ENCODE assay signal across 8 cellular contexts in genomic region chr1:16905856-16906702, GRCh38. TPM values are rescaled to one million over a fixed set of nuclear protein-coding genes. Genes with fewer than 3 reads are reported as not detected.
A peak's percentile ranks its signal among the peaks of the same experiment; 100 is the strongest.
DNase-seq lines count a peak whose midpoint lies in the region; ATAC-seq, FAIRE-seq and TF ChIP-seq lines count a peak whose summit lies in the region.

No MANE protein-coding gene starts in this region.

- H3K27ac ChIP-seq in SJSA1 (0 out of 2 replicates have a peak overlapping the region, but pooled peaks have one; percentile 40), keratinocyte (ENCODE audit: control insufficient read depth, insufficient read depth, low read length) (peak overlapping the region; percentile 100), testis (peak overlapping the region; percentile 85 to 99)

- H3K9me1 ChIP-seq in keratinocyte (ENCODE audit: control insufficient read depth, extremely low read depth, insufficient read depth, low read length): no peaks in the 10 kb centered on the region

- H3K4me2 ChIP-seq in keratinocyte (ENCODE audit: control insufficient read depth, extremely low read depth, insufficient read depth, low read depth, low read length): no peak overlapping the region

- 68 to 74% methylated on average over 11 of the region's 11 CpGs for WGBS in testis, 2 donors

- H3K4me1 ChIP-seq in SJSA1 (replicated peaks) (peaks cover 23% of the 10 kb centered on the region), keratinocyte (ENCODE audit: control insufficient read depth, extremely low read depth, insufficient read depth, low read length) (peaks cover 28% of the 10 kb centered on the region), testis (peaks cover 7% of the 10 kb centered on the region)

- H3K9me3 ChIP-seq in SJSA1 (replicated peaks) (no peaks in the 10 kb centered on the region), keratinocyte (ENCODE audit: control insufficient read depth, low read depth, low read length) (no peaks in the 10 kb centered on the region), testis (no peaks in the 10 kb centered on the region)

- H3K9ac ChIP-seq in keratinocyte (ENCODE audit: control insufficient read depth, extremely low read depth, insufficient read depth, low read length): no peak overlapping the region

- ATAC-seq in HG03520 (IDR thresholded peaks at IDR 0.05; ENCODE audit: unreplicated experiment): no peak

- no peaks in the 10 kb centered on the region for H3K27me3 ChIP-seq in SJSA1 (replicated peaks)
- H3K27me3 ChIP-seq in keratinocyte (ENCODE audit: control insufficient read depth, extremely low read depth, insufficient read depth, low read length): no peaks in the 10 kb centered on the region
- H3K27me3 ChIP-seq in testis: no peaks in the 10 kb centered on the region

- FAIRE-seq in keratinocyte (lab: Jason Lieb, UNC): no peak

- no peaks in the 10 kb centered on the region for H4K20me1 ChIP-seq in keratinocyte (ENCODE audit: control insufficient read depth, extremely low read depth, insufficient read depth, low read length)

- no peak overlapping the region for H3K4me3 ChIP-seq in SJSA1
- H3K4me3 ChIP-seq in keratinocyte (ENCODE audit: control insufficient read depth in 2 of 3, extremely low read depth in 1 of 3, insufficient read depth in 2 of 3, low read depth in 1 of 3, low read length in 3 of 3): no peak overlapping the region
- no peak overlapping the region for H3K4me3 ChIP-seq in testis

- no peak for TF ChIP-seq CTCF in keratinocyte (optimal IDR thresholded peaks at IDR 0.05 in 1 of 3, IDR thresholded peaks at IDR 0.05 in 1 of 3, conservative IDR thresholded peaks at IDR 0.05 in 1 of 3; ENCODE audit: extremely low read depth in 1 of 3, insufficient read depth in 2 of 3, low read length in 3 of 3)
- TF ChIP-seq CTCF in testis (IDR thresholded peaks at IDR 0.05): no peak

- H3K36me3 ChIP-seq in SJSA1: no peaks in the 10 kb centered on the region
- H3K36me3 ChIP-seq in keratinocyte (ENCODE audit: control insufficient read depth in 2 of 2, extremely low read depth in 1 of 2, insufficient read depth in 2 of 2, low read length in 2 of 2): no peaks in the 10 kb centered on the region
- H3K36me3 ChIP-seq in testis (ENCODE audit: low read depth, missing control alignments): no peaks in the 10 kb centered on the region

- no peak overlapping the region for H2AFZ ChIP-seq in keratinocyte (ENCODE audit: control insufficient read depth, low read length)

- dilution Hi-C loops in keratinocyte (cut with MboI; ENCODE audit: extremely low pct_ligation_motif_present, low sequenced_read_pairs): no loop called here

- no peaks in the 10 kb centered on the region for H3K79me2 ChIP-seq in keratinocyte (ENCODE audit: control insufficient read depth, insufficient read depth, low read length)

- TF ChIP-seq POLR2A in testis (IDR thresholded peaks at IDR 0.05): no peak

- intact Hi-C loops in testis (cut with DNase I; ENCODE audit: low total_unique reads): no loop called here

- peak; percentile 37 to 48 for DNase-seq in activated T-cell treated with anti-CD3 and anti-CD28 coated beads, Interleukin-2, amount 50 U/mL, for 48 hours
- no peak for DNase-seq in activated T-cell treated with anti-CD3 and anti-CD28 coated beads, Interleukin-2, amount 50 U/mL, for 1 hour
- DNase-seq in SJSA1 (ENCODE audit: low read depth in 1 of 2, low spot score in 2 of 2) (no peak), keratinocyte (ENCODE audit: low read depth, low spot score) (no peak), testis (no peak), hippocampal formation (lab: John Stamatoyannopoulos, UW) (no peak), NCI-H2227 (lab: John Stamatoyannopoulos, UW; ENCODE audit: unreplicated experiment) (no peak)

RNA-seq across cellular contexts. Expression of gene RNU1-2, which starts 10.3 kb away (rescaled TPM):
- under 0.01 and 294 TPM in 2 replicates for total RNA-seq in SJSA1 (2014; rRNA removed; shearing (Covaris generic))
- polyA plus RNA-seq in keratinocyte (66.0 to 67.0 TPM in 2 of 3 replicates, not detected in the other), testis (ENCODE audit: insufficient read depth, low read depth, low replicate concordance) (18.9 TPM)
- polyA plus RNA-seq in keratinocyte (2011; ENCODE audit: low read depth): not detected
- polyA plus RNA-seq in keratinocyte (2011; cell fraction: cytosol; rRNA removed): not detected in 2 replicates
- under 0.01 TPM in 2 replicates for polyA plus RNA-seq in keratinocyte (2011; cell fraction: nucleus; rRNA removed)
- not detected in 2 replicates for polyA plus RNA-seq in keratinocyte (2012; ENCODE audit: low replicate concordance)
- polyA minus RNA-seq in keratinocyte: 13,175 to 24,724 TPM (median 16,252 TPM) in 3 replicates
- polyA minus RNA-seq in keratinocyte (2011; cell fraction: cytosol; rRNA and poly(A)+ RNA removed): 39,283 TPM
- polyA minus RNA-seq in keratinocyte (2011; cell fraction: nucleus; rRNA and poly(A)+ RNA removed): 15,420 and 21,721 TPM in 2 replicates
- under 1 TPM; under 0.01 TPM for total RNA-seq in testis

RNA-seq across cellular contexts. Expression of gene CROCC, which starts 15.7 kb away (rescaled TPM):
- total RNA-seq in SJSA1 (2014; rRNA removed; shearing (Covaris generic)): 11.2 and 21.7 TPM in 2 replicates
- polyA plus RNA-seq in keratinocyte: 5.4 to 11.0 TPM (median 8.2 TPM) in 3 replicates
- 7.1 TPM for polyA plus RNA-seq in keratinocyte (2011; ENCODE audit: low read depth)
- 0.84 and 2.6 TPM in 2 replicates for polyA plus RNA-seq in keratinocyte (2011; cell fraction: cytosol; rRNA removed)
- polyA plus RNA-seq in keratinocyte (2011; cell fraction: nucleus; rRNA removed): 32.9 and 42.0 TPM in 2 replicates
- 3.3 and 7.4 TPM in 2 replicates for polyA plus RNA-seq in keratinocyte (2012; ENCODE audit: low replicate concordance)
- 3.1 to 10.6 TPM (median 7.5 TPM) in 3 replicates for polyA minus RNA-seq in keratinocyte
- polyA minus RNA-seq in keratinocyte (2011; cell fraction: cytosol; rRNA and poly(A)+ RNA removed): 7.3 TPM
- polyA minus RNA-seq in keratinocyte (2011; cell fraction: nucleus; rRNA and poly(A)+ RNA removed): 13.4 and 13.8 TPM in 2 replicates
- 10 to 100 TPM; 49.1 to 49.2 TPM for total RNA-seq in testis
- 18.8 TPM for polyA plus RNA-seq in testis (ENCODE audit: insufficient read depth, low read depth, low replicate concordance)

Comparison
In these comparisons a context has a peak if more than half of its experiments do, and no peak if none do; other contexts are left out.
1. DNase-seq: peak in activated T-cell treated with anti-CD3 and anti-CD28 coated beads, Interleukin-2, amount 50 U/mL, for 48 hours (2 of 2); none in activated T-cell treated with anti-CD3 and anti-CD28 coated beads, Interleukin-2, amount 50 U/mL, for 1 hour (single experiment), SJSA1 (0 of 2), keratinocyte (single experiment), testis (single experiment), hippocampal formation (0 of 2) and NCI-H2227 (single experiment).
2. H3K27ac ChIP-seq: peak in every context shown above with its lines; median percentile 100 in keratinocyte; 92 in testis; 40 in SJSA1.